Comparison of ENCODE assay signal across 1 cellular context in genomic region chr15:64478863-64479262, GRCh38.
A peak's percentile ranks its signal among the peaks of the same experiment; 100 is the strongest.
TF ChIP-seq lines count a peak whose summit lies in the region.

No MANE protein-coding gene starts in this region.

TF ChIP-seq in HepG2, 621 proteins besides CTCF, POLR2A, EP300 and RAD21:
- TF ChIP-seq TBX3 (IDR thresholded peaks at IDR 0.05; ENCODE audit: borderline replicate concordance) = no peak
- TF ChIP-seq ZBTB33 (CRISPR knock-in tag; IDR thresholded peaks at IDR 0.05) = no peak
- TF ChIP-seq HNF1B (CRISPR knock-in tag; IDR thresholded peaks at IDR 0.05) = no peak
- no peak for TF ChIP-seq GPN1 (CRISPR knock-in tag; IDR thresholded peaks at IDR 0.05; ENCODE audit: borderline replicate concordance)
- no peak for TF ChIP-seq NFE2L2 (IDR thresholded peaks at IDR 0.05; ENCODE audit: low read length)
- TF ChIP-seq CEBPB (IDR thresholded peaks at IDR 0.05; ENCODE audit: borderline replicate concordance, low read depth, low read length) = 0 out of 2 replicates have a peak, but pooled peaks have one; percentile 42
- TF ChIP-seq ARID4A (CRISPR knock-in tag; IDR thresholded peaks at IDR 0.05; ENCODE audit: borderline replicate concordance) = no peak
- no peak for TF ChIP-seq MAFF (IDR thresholded peaks at IDR 0.05; ENCODE audit: low read depth, low read length)
